ENCODE assay signal across 20 cellular contexts in the genomic region with DNA sequence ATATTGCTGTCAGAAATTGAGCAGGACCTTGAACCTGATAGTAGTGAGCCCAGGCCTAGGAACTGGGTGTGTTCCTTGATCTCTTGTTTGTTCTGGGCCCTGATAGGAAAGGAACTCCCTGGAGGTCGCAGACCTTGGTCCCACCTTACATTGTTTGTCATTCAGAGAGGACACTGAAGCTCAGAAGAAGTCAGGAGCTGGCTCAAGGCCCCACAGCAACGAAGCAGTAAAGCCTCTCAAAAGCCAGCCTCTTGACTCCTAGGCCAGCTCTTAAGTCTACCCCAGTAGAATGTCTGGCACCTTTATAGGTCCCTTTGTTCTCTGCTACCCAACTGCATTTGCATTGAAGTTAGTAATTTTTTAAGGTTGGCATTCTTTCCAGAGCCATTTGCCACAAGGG. TPM values are rescaled to one million over a fixed set of nuclear protein-coding genes. Genes with fewer than 3 reads are reported as not detected.
DNase-seq lines count a peak whose midpoint lies in the region; ATAC-seq and TF ChIP-seq lines count a peak whose summit lies in the region.
"Had no signal": no experiment of that assay in that cellular context is flagged by ENCODE, and none has a peak within 500 bp of the region (broad histone marks: within the 10 kb centered on the region; RNA-seq: fewer than 3 reads in every experiment).

No MANE protein-coding gene starts in this region.

- H3K4me1 ChIP-seq in right atrium auricular region, result no peaks in the 10 kb centered on the region
- H3K4me1 ChIP-seq: Peyer's patch had no signal

- no peaks in the 10 kb centered on the region for H3K27me3 ChIP-seq in right atrium auricular region
- H3K27me3 ChIP-seq: MG63, Peyer's patch had no signal

- no peaks in the 10 kb centered on the region for H3K36me3 Mint-ChIP-seq in activated CD4-positive, alpha-beta memory T cell treated with anti-CD3 and anti-CD28 coated beads, Interleukin-2, amount 10 ng/mL, durations not matched to agents 7 days and 5 days (ENCODE audit: low read depth)
- H3K36me3 Mint-ChIP-seq in activated CD4-positive, alpha-beta memory T cell treated with anti-CD3 and anti-CD28 coated beads for 36 hours, result no peaks in the 10 kb centered on the region
- H3K36me3 Mint-ChIP-seq in central memory CD8-positive, alpha-beta T cell (ENCODE audit: insufficient read depth), result no peaks in the 10 kb centered on the region
- H3K36me3 Mint-ChIP-seq: CD8-positive, alpha-beta T cell had no signal

- H3K4me3 Mint-ChIP-seq in activated CD4-positive, alpha-beta memory T cell treated with anti-CD3 and anti-CD28 coated beads, Interleukin-2, amount 10 ng/mL, durations not matched to agents 7 days and 5 days, result no peak overlapping the region
- H3K4me3 Mint-ChIP-seq in activated CD4-positive, alpha-beta memory T cell treated with anti-CD3 and anti-CD28 coated beads for 36 hours, result no peak overlapping the region
- peak overlapping the region; percentile 25 for H3K4me3 Mint-ChIP-seq in central memory CD8-positive, alpha-beta T cell
- H3K4me3 Mint-ChIP-seq: CD8-positive, alpha-beta T cell had no signal

- no peaks in the 10 kb centered on the region for H3K27me3 Mint-ChIP-seq in activated CD4-positive, alpha-beta memory T cell treated with anti-CD3 and anti-CD28 coated beads, Interleukin-2, amount 10 ng/mL, durations not matched to agents 7 days and 5 days
- no peaks in the 10 kb centered on the region for H3K27me3 Mint-ChIP-seq in activated CD4-positive, alpha-beta memory T cell treated with anti-CD3 and anti-CD28 coated beads for 36 hours
- H3K27me3 Mint-ChIP-seq in central memory CD8-positive, alpha-beta T cell, result no peaks in the 10 kb centered on the region

- H3K9me3 Mint-ChIP-seq in activated CD4-positive, alpha-beta memory T cell treated with anti-CD3 and anti-CD28 coated beads, Interleukin-2, amount 10 ng/mL, durations not matched to agents 7 days and 5 days, result no peaks in the 10 kb centered on the region
- H3K9me3 Mint-ChIP-seq in activated CD4-positive, alpha-beta memory T cell treated with anti-CD3 and anti-CD28 coated beads for 36 hours, result no peaks in the 10 kb centered on the region
- no peaks in the 10 kb centered on the region for H3K9me3 Mint-ChIP-seq in central memory CD8-positive, alpha-beta T cell
- H3K9me3 Mint-ChIP-seq: CD8-positive, alpha-beta T cell had no signal

- TF ChIP-seq CTCF in right atrium auricular region (IDR thresholded peaks at IDR 0.05), result no peak

- intact Hi-C loops in activated CD4-positive, alpha-beta memory T cell treated with anti-CD3 and anti-CD28 coated beads for 36 hours (cut with micrococcal nuclease), result no loop called here
- intact Hi-C loops in left ventricle myocardium superior (cut with micrococcal nuclease), result no loop called here

- POLR2A ChIA-PET in activated CD4-positive, alpha-beta memory T cell treated with anti-CD3 and anti-CD28 coated beads, Interleukin-2, amount 10 ng/mL, durations not matched to agents 7 days and 5 days (lab: Charles Lee), result interaction anchor here (1.0 to 1.7 kb wide), 3 partner anchors 43 to 70 kb away, joined by 3 to 8 read pairs (median 3); no protein-coding TSS in a partner anchor
- POLR2A ChIA-PET in activated CD4-positive, alpha-beta memory T cell treated with anti-CD3 and anti-CD28 coated beads for 36 hours (lab: Charles Lee), result no interaction called here

- peak overlapping the region; percentile 81 for H3K27ac Mint-ChIP-seq in activated CD4-positive, alpha-beta memory T cell treated with anti-CD3 and anti-CD28 coated beads, Interleukin-2, amount 10 ng/mL, durations not matched to agents 7 days and 5 days
- H3K27ac Mint-ChIP-seq in activated CD4-positive, alpha-beta memory T cell treated with anti-CD3 and anti-CD28 coated beads for 36 hours, result no peak overlapping the region
- H3K27ac Mint-ChIP-seq in central memory CD8-positive, alpha-beta T cell (ENCODE audit: low read depth), result no peak overlapping the region
- H3K27ac Mint-ChIP-seq: CD8-positive, alpha-beta T cell had no signal

- CTCF ChIA-PET in activated CD4-positive, alpha-beta memory T cell treated with anti-CD3 and anti-CD28 coated beads, Interleukin-2, amount 10 ng/mL, durations not matched to agents 7 days and 5 days (lab: Charles Lee), result interaction anchor here (0.6 to 1.5 kb wide), 7 partner anchors 15 to 350 kb away, joined by 3 to 6 read pairs (median 4); no protein-coding TSS in a partner anchor
- CTCF ChIA-PET in activated CD4-positive, alpha-beta memory T cell treated with anti-CD3 and anti-CD28 coated beads for 36 hours (lab: Charles Lee), result interaction anchor here (1.4 kb wide), 1 partner anchor 22 kb away, joined by 4 read pairs; no protein-coding TSS in a partner anchor

- no peak for DNase-seq in activated CD4-positive, alpha-beta memory T cell treated with anti-CD3 and anti-CD28 coated beads, Interleukin-2, amount 10 ng/mL, durations not matched to agents 7 days and 5 days
- no peak for DNase-seq in activated CD4-positive, alpha-beta memory T cell treated with anti-CD3 and anti-CD28 coated beads for 36 hours
- DNase-seq in left ventricle myocardium superior, result no peak
- no peak for DNase-seq in right atrium auricular region (ENCODE audit: low spot score)
- DNase-seq in central memory CD8-positive, alpha-beta T cell (ENCODE audit: low spot score in 2 of 2), result no peak
- no peak for DNase-seq in putamen (ENCODE audit: low spot score)
- DNase-seq in hepatic stellate cell (ENCODE audit: low spot score), result no peak
- DNase-seq: Calu3, DMS153, GDM1, MG63, NCI-H446, NCI-H526, Peyer's patch had no signal

- H3K9me3 ChIP-seq in right atrium auricular region, result no peaks in the 10 kb centered on the region
- H3K9me3 ChIP-seq: MG63, Peyer's patch had no signal

- ATAC-seq in left ventricle myocardium superior, result peak; percentile 43
- peak; percentile 55 for ATAC-seq in central memory CD8-positive, alpha-beta T cell (replicated peaks; ENCODE audit: extremely low read depth, poor library complexity, severe bottlenecking)
- ATAC-seq: HCT116, HepG2, K562 had no signal

- no peak overlapping the region for H3K4me3 ChIP-seq in right atrium auricular region
- H3K4me3 ChIP-seq: K562, MG63, Peyer's patch had no signal

- H3K27ac ChIP-seq in right atrium auricular region, result no peak overlapping the region
- H3K27ac ChIP-seq: HL-60, Peyer's patch had no signal

- no peaks in the 10 kb centered on the region for H3K36me3 ChIP-seq in right atrium auricular region
- H3K36me3 ChIP-seq: MG63, Peyer's patch had no signal

- H3K4me1 Mint-ChIP-seq in activated CD4-positive, alpha-beta memory T cell treated with anti-CD3 and anti-CD28 coated beads, Interleukin-2, amount 10 ng/mL, durations not matched to agents 7 days and 5 days, result peaks cover 24% of the 10 kb centered on the region
- peaks cover 18% of the 10 kb centered on the region for H3K4me1 Mint-ChIP-seq in activated CD4-positive, alpha-beta memory T cell treated with anti-CD3 and anti-CD28 coated beads for 36 hours (ENCODE audit: low read depth)
- H3K4me1 Mint-ChIP-seq in central memory CD8-positive, alpha-beta T cell, result peaks cover 24% of the 10 kb centered on the region

RNA-seq across cellular contexts. Expression of a gene that starts 46.8 kb away (rescaled TPM):
- 1 to 10 TPM; 5.1 to 5.6 TPM for total RNA-seq in activated CD4-positive, alpha-beta memory T cell treated with anti-CD3 and anti-CD28 coated beads, Interleukin-2, amount 10 ng/mL, durations not matched to agents 7 days and 5 days
- total RNA-seq in activated CD4-positive, alpha-beta memory T cell treated with anti-CD3 and anti-CD28 coated beads for 36 hours, result 1 to 10 TPM; 2.1 to 2.2 TPM
- total RNA-seq in left ventricle myocardium superior, result 2.3 TPM
- 1 to 10 TPM in 1 of 2 donors, under 1 TPM in 1; 0.56 to 3.3 TPM for total RNA-seq in right atrium auricular region
- total RNA-seq: HepG2, OCI-LY7 had no signal
